ENCODE assay signal across 36 cellular contexts in genomic region chr2:214450118-214450894, GRCh38. TPM values are rescaled to one million over a fixed set of nuclear protein-coding genes. Genes with fewer than 3 reads are reported as not detected.
"Had no signal": no experiment of that assay in that cellular context is flagged by ENCODE, and none has a peak within 500 bp of the region (broad histone marks: within the 10 kb centered on the region; RNA-seq: fewer than 3 reads in every experiment).

No MANE protein-coding gene starts in this region.

- H3K36me3 ChIP-seq: brain microvascular endothelial cell, heart right ventricle, neural progenitor cell, right atrium auricular region, transverse colon, WERI-Rb-1 had no signal

- H3K4me1 ChIP-seq: heart right ventricle, neural progenitor cell, right atrium auricular region, testis, transverse colon had no signal

- H3K27ac ChIP-seq: brain microvascular endothelial cell, heart right ventricle, neural progenitor cell, right atrium auricular region, testis, transverse colon, WERI-Rb-1 had no signal

- H3K9me3 Mint-ChIP-seq: activated CD4-positive, alpha-beta memory T cell treated with anti-CD3 and anti-CD28 coated beads for 36 hours; activated CD4-positive, alpha-beta T cell treated with anti-CD3 and anti-CD28 coated beads, Interleukin-2, amount 10 ng/mL, durations not matched to agents 24 days and 14 days; activated T-cell treated with anti-CD3 and anti-CD28 coated beads, Interleukin-2, amount 50 U/mL, for 24 hours had no signal

- DNase-seq: activated CD4-positive, alpha-beta memory T cell treated with anti-CD3 and anti-CD28 coated beads for 36 hours; activated CD4-positive, alpha-beta T cell treated with anti-CD3 and anti-CD28 coated beads, Interleukin-2, amount 10 ng/mL, durations not matched to agents 24 days and 14 days; activated CD4-positive, CD25-positive, alpha-beta regulatory T cell treated with anti-CD3 and anti-CD28 coated beads, Interleukin-2, amount 50 U/mL, for 72 hours; activated CD8-positive, alpha-beta memory T cell treated with anti-CD3 and anti-CD28 coated beads, Interleukin-2, amount 50 U/mL, for 48 hours; activated gamma-delta T cell treated with Interleukin-2 at 50 U/mL for 16 hours; activated naive CD4-positive, alpha-beta T cell treated with anti-CD3 and anti-CD28 coated beads, Interleukin-2, amount 50 U/mL, for 16 hours; activated T-cell treated with anti-CD3 and anti-CD28 coated beads, Interleukin-2, amount 50 U/mL, for 24 hours; amniotic stem cell; brain microvascular endothelial cell; cortex of kidney; effector memory CD8-positive, alpha-beta T cell; heart right ventricle; left colon; mammary epithelial cell; midbrain; natural killer cell; occipital lobe; stimulated activated naive CD4-positive, alpha-beta T cell treated with Interleukin-2 at 50 U/mL for 16 hours; T-helper 17 cell; T1000; testis; transverse colon; WERI-Rb-1 had no signal

- H3K27ac Mint-ChIP-seq: activated CD4-positive, alpha-beta memory T cell treated with anti-CD3 and anti-CD28 coated beads for 36 hours; activated CD4-positive, alpha-beta T cell treated with anti-CD3 and anti-CD28 coated beads, Interleukin-2, amount 10 ng/mL, durations not matched to agents 24 days and 14 days; activated T-cell treated with anti-CD3 and anti-CD28 coated beads, Interleukin-2, amount 50 U/mL, for 24 hours; activated T-helper 17 cell treated with anti-CD3 and anti-CD28 coated beads, Interleukin-2, amount 50 U/mL, for 72 hours; effector memory CD8-positive, alpha-beta T cell; natural killer cell; neural progenitor cell; T-helper 17 cell had no signal

- H3K9ac ChIP-seq: neural progenitor cell had no signal

- H3K36me3 Mint-ChIP-seq: activated CD4-positive, alpha-beta memory T cell treated with anti-CD3 and anti-CD28 coated beads for 36 hours; natural killer cell; neural progenitor cell had no signal

- H3K4me3 ChIP-seq: heart right ventricle, neural progenitor cell, right atrium auricular region, testis, transverse colon had no signal

- ATAC-seq: activated T-helper 17 cell treated with anti-CD3 and anti-CD28 coated beads, Interleukin-2, amount 50 U/mL, for 72 hours; effector memory CD8-positive, alpha-beta T cell; heart right ventricle; left colon; natural killer cell; T-helper 17 cell had no signal

- H3K9me3 ChIP-seq: heart right ventricle, right atrium auricular region, testis, transverse colon had no signal

- H3K27me3 Mint-ChIP-seq: activated CD4-positive, alpha-beta memory T cell treated with anti-CD3 and anti-CD28 coated beads for 36 hours; activated CD4-positive, alpha-beta T cell treated with anti-CD3 and anti-CD28 coated beads, Interleukin-2, amount 10 ng/mL, durations not matched to agents 24 days and 14 days; activated T-cell treated with anti-CD3 and anti-CD28 coated beads, Interleukin-2, amount 50 U/mL, for 24 hours; activated T-helper 17 cell treated with anti-CD3 and anti-CD28 coated beads, Interleukin-2, amount 50 U/mL, for 72 hours; effector memory CD8-positive, alpha-beta T cell; T-helper 17 cell had no signal

- FAIRE-seq: astrocyte, endothelial cell of umbilical vein, keratinocyte had no signal

- H3K27me3 ChIP-seq: brain microvascular endothelial cell, heart right ventricle, neural progenitor cell, right atrium auricular region, testis, transverse colon had no signal

- H3K4me3 Mint-ChIP-seq: activated CD4-positive, alpha-beta memory T cell treated with anti-CD3 and anti-CD28 coated beads for 36 hours; activated CD4-positive, alpha-beta T cell treated with anti-CD3 and anti-CD28 coated beads, Interleukin-2, amount 10 ng/mL, durations not matched to agents 24 days and 14 days; activated T-cell treated with anti-CD3 and anti-CD28 coated beads, Interleukin-2, amount 50 U/mL, for 24 hours; activated T-helper 17 cell treated with anti-CD3 and anti-CD28 coated beads, Interleukin-2, amount 50 U/mL, for 72 hours; effector memory CD8-positive, alpha-beta T cell; natural killer cell; neural progenitor cell; T-helper 17 cell had no signal

- H3K4me1 Mint-ChIP-seq: activated CD4-positive, alpha-beta T cell treated with anti-CD3 and anti-CD28 coated beads, Interleukin-2, amount 10 ng/mL, durations not matched to agents 24 days and 14 days; activated T-helper 17 cell treated with anti-CD3 and anti-CD28 coated beads, Interleukin-2, amount 50 U/mL, for 72 hours; natural killer cell; T-helper 17 cell had no signal

- H3K4me2 ChIP-seq: neural progenitor cell had no signal

RNA-seq across cellular contexts. Expression of gene VWC2L, which starts 39.5 kb away (rescaled TPM):
- total RNA-seq: activated CD4-positive, alpha-beta memory T cell treated with anti-CD3 and anti-CD28 coated beads for 36 hours; activated CD4-positive, alpha-beta T cell treated with anti-CD3 and anti-CD28 coated beads, Interleukin-2, amount 10 ng/mL, durations not matched to agents 24 days and 14 days; activated CD8-positive, alpha-beta memory T cell treated with anti-CD3 and anti-CD28 coated beads for 36 hours; activated T-helper 17 cell treated with anti-CD3 and anti-CD28 coated beads, Interleukin-2, amount 50 U/mL, for 72 hours; astrocyte; endothelial cell of umbilical vein; fibroblast of lung; fibroblast of villous mesenchyme; heart right ventricle; left colon; liver; mammary epithelial cell; natural killer cell; pulmonary artery endothelial cell; right atrium auricular region; T-helper 17 cell; urinary bladder had no signal
- polyA plus RNA-seq: endothelial cell of umbilical vein, esophagus, fibroblast of lung, heart right ventricle, keratinocyte, liver, mammary epithelial cell, urinary bladder had no signal
